In genomic region chr2:45643543-45644542, GRCh38 we compare ENCODE assay signal across 1 cellular context.
TF ChIP-seq lines count a peak whose summit lies in the region.

No MANE protein-coding gene starts in this region.

TF ChIP-seq in HepG2, 621 proteins besides CTCF, POLR2A, EP300 and RAD21 (continued from another document and continues in another):
- TF ChIP-seq AKNA (CRISPR knock-in tag; IDR thresholded peaks at IDR 0.05; ENCODE audit: borderline replicate concordance): no peak
- no peak for TF ChIP-seq NFIB (CRISPR knock-in tag; IDR thresholded peaks at IDR 0.05; ENCODE audit: borderline replicate concordance)
- no peak for TF ChIP-seq LCORL (IDR thresholded peaks at IDR 0.05)
- TF ChIP-seq LCORL (CRISPR knock-in tag; IDR thresholded peaks at IDR 0.05): peak; percentile 63
- no peak for TF ChIP-seq ZNF678 (CRISPR knock-in tag; IDR thresholded peaks at IDR 0.05)
- no peak for TF ChIP-seq JARID2 (CRISPR knock-in tag; IDR thresholded peaks at IDR 0.05; ENCODE audit: insufficient replicate concordance)
- peak; percentile 79; the same call in 1 of the 2 replicates for TF ChIP-seq ZNF691 (CRISPR knock-in tag; IDR thresholded peaks at IDR 0.05; ENCODE audit: borderline replicate concordance, low read depth)
- no peak for TF ChIP-seq ZNF597 (CRISPR knock-in tag; IDR thresholded peaks at IDR 0.05)
- 0 out of 2 replicates have a peak, but pooled peaks have one; percentile 26 for TF ChIP-seq THAP11 (CRISPR knock-in tag; IDR thresholded peaks at IDR 0.05)
- 0 out of 2 replicates have a peak, but pooled peaks have one; percentile 46 for TF ChIP-seq ZNF747 (CRISPR knock-in tag; IDR thresholded peaks at IDR 0.05; ENCODE audit: borderline replicate concordance)
- TF ChIP-seq PRDM10 (CRISPR knock-in tag; IDR thresholded peaks at IDR 0.05; ENCODE audit: low read depth): no peak
- TF ChIP-seq RCOR2 (CRISPR knock-in tag; IDR thresholded peaks at IDR 0.05): no peak
- TF ChIP-seq TRAFD1 (CRISPR knock-in tag; IDR thresholded peaks at IDR 0.05; ENCODE audit: borderline replicate concordance): no peak
- 0 out of 2 replicates have a peak, but pooled peaks have one; percentile 65 for TF ChIP-seq ZNF230 (CRISPR knock-in tag; IDR thresholded peaks at IDR 0.05)
- peak; percentile 49 for TF ChIP-seq ZNF331 (CRISPR knock-in tag; IDR thresholded peaks at IDR 0.05)
- TF ChIP-seq RARA (CRISPR knock-in tag; IDR thresholded peaks at IDR 0.05): no peak
- 0 out of 2 replicates have a peak, but pooled peaks have one; percentile 44 for TF ChIP-seq ZBTB42 (CRISPR knock-in tag; IDR thresholded peaks at IDR 0.05)
- TF ChIP-seq MXD3 (CRISPR knock-in tag; IDR thresholded peaks at IDR 0.05): peak; percentile 61; the same call in 1 of the 2 replicates
- TF ChIP-seq CEBPB (IDR thresholded peaks at IDR 0.05; ENCODE audit: borderline replicate concordance, low read depth, low read length): peak; percentile 45; the same call in 1 of the 2 replicates
- no peak for TF ChIP-seq HNRNPK (IDR thresholded peaks at IDR 0.05; ENCODE audit: low read depth, low read length, poor library complexity, severe bottlenecking)
- TF ChIP-seq HDAC6 (IDR thresholded peaks at IDR 0.05; ENCODE audit: low read depth, low read length): no peak
- TF ChIP-seq MNT (IDR thresholded peaks at IDR 0.05): no peak
- no peak for TF ChIP-seq TP53 (CRISPR knock-in tag; conservative IDR thresholded peaks at IDR 0.05)
- peak; percentile 54; the same call in 1 of the 2 replicates for TF ChIP-seq ZBTB33 (CRISPR knock-in tag; IDR thresholded peaks at IDR 0.05)
- peak; percentile 89 for TF ChIP-seq ZNF451 (CRISPR knock-in tag; IDR thresholded peaks at IDR 0.05)
- TF ChIP-seq AGO1 (IDR thresholded peaks at IDR 0.05; ENCODE audit: low read depth, low read length, poor library complexity, severe bottlenecking): peak; percentile 68
- no peak for TF ChIP-seq PRPF4 (IDR thresholded peaks at IDR 0.05; ENCODE audit: low read depth, low read length, poor library complexity, severe bottlenecking)
- peak; percentile 75 for TF ChIP-seq YY1 (IDR thresholded peaks at IDR 0.05; ENCODE audit: insufficient read depth, insufficient replicate concordance, low read depth, low read length)
- no peak for TF ChIP-seq ATRX (CRISPR knock-in tag; IDR thresholded peaks at IDR 0.05; ENCODE audit: borderline replicate concordance)
- 0 out of 2 replicates have a peak, but pooled peaks have one; percentile 30 for TF ChIP-seq AHDC1 (CRISPR knock-in tag; IDR thresholded peaks at IDR 0.05; ENCODE audit: borderline replicate concordance)
- TF ChIP-seq RAD51 (IDR thresholded peaks at IDR 0.05; ENCODE audit: borderline replicate concordance): no peak
- no peak for TF ChIP-seq ZNF7 (CRISPR knock-in tag; IDR thresholded peaks at IDR 0.05)
- TF ChIP-seq GATAD1 (CRISPR knock-in tag; IDR thresholded peaks at IDR 0.05): peak; percentile 56; the same call in 1 of the 2 replicates
- peak; percentile 61; the same call in 1 of the 2 replicates for TF ChIP-seq ZNF724P (CRISPR knock-in tag; IDR thresholded peaks at IDR 0.05; ENCODE audit: borderline replicate concordance)
- TF ChIP-seq NR3C1 (CRISPR knock-in tag; IDR thresholded peaks at IDR 0.05): no peak
- TF ChIP-seq ZKSCAN1 (IDR thresholded peaks at IDR 0.05; ENCODE audit: low read length): no peak
